ENCODE assay signal across 10 cellular contexts in genomic region chr17:77527836-77528505, GRCh38.
DNase-seq lines count a peak whose midpoint lies in the region; ATAC-seq and TF ChIP-seq lines count a peak whose summit lies in the region.
"Had no signal": no experiment of that assay in that cellular context is flagged by ENCODE, and none has a peak within 500 bp of the region (broad histone marks: within the 10 kb centered on the region; RNA-seq: fewer than 3 reads in every experiment).

No MANE protein-coding gene starts in this region.

- no peak for TF ChIP-seq CTCF in activated CD8-positive, alpha-beta T cell treated with anti-CD3 and anti-CD28 coated beads for 36 hours (IDR thresholded peaks at IDR 0.05)
- no peak for TF ChIP-seq CTCF in type B pancreatic cell (conservative IDR thresholded peaks at IDR 0.05)

- H3K27ac ChIP-seq in right cardiac atrium (ENCODE audit: low read length): no peak overlapping the region
- no peak overlapping the region for H3K27ac ChIP-seq in CD4-positive, alpha-beta memory T cell (ENCODE audit: low read depth, low read length)
- H3K27ac ChIP-seq: neutrophil had no signal

- peaks cover 18% of the 10 kb centered on the region for H3K27me3 Mint-ChIP-seq in activated CD8-positive, alpha-beta T cell treated with anti-CD3 and anti-CD28 coated beads for 36 hours
- H3K27me3 Mint-ChIP-seq in type B pancreatic cell: peaks cover 27% of the 10 kb centered on the region
- H3K27me3 Mint-ChIP-seq in CD4-positive, alpha-beta memory T cell: peaks cover 4 to 20% of the 10 kb centered on the region in 2 donors

- no peak overlapping the region for H3K27ac Mint-ChIP-seq in activated CD8-positive, alpha-beta T cell treated with anti-CD3 and anti-CD28 coated beads for 36 hours
- no peak overlapping the region for H3K27ac Mint-ChIP-seq in type B pancreatic cell
- no peak overlapping the region for H3K27ac Mint-ChIP-seq in CD4-positive, alpha-beta memory T cell

- peaks cover 1% of the 10 kb centered on the region for H3K4me1 Mint-ChIP-seq in activated CD8-positive, alpha-beta T cell treated with anti-CD3 and anti-CD28 coated beads for 36 hours (ENCODE audit: low read depth)
- H3K4me1 Mint-ChIP-seq in type B pancreatic cell (ENCODE audit: unreplicated experiment): no peaks in the 10 kb centered on the region
- peaks cover 0 to 1% (median 0%) of the 10 kb centered on the region in 4 donors for H3K4me1 Mint-ChIP-seq in CD4-positive, alpha-beta memory T cell

- CTCF ChIA-PET in activated CD8-positive, alpha-beta T cell treated with anti-CD3 and anti-CD28 coated beads for 36 hours (lab: Charles Lee): interaction anchor here (0.9 to 1.6 kb wide), 5 partner anchors 10 to 491 kb away, joined by 3 to 8 read pairs (median 4); no protein-coding TSS in a partner anchor
- CTCF ChIA-PET in CD4-positive, alpha-beta memory T cell (lab: Charles Lee; ENCODE audit: partially characterized antibody): no interaction called here

- H3K9me3 Mint-ChIP-seq in activated CD8-positive, alpha-beta T cell treated with anti-CD3 and anti-CD28 coated beads for 36 hours: no peaks in the 10 kb centered on the region
- no peaks in the 10 kb centered on the region for H3K9me3 Mint-ChIP-seq in type B pancreatic cell
- H3K9me3 Mint-ChIP-seq in CD4-positive, alpha-beta memory T cell: no peaks in the 10 kb centered on the region

- no peaks in the 10 kb centered on the region for H3K36me3 Mint-ChIP-seq in activated CD8-positive, alpha-beta T cell treated with anti-CD3 and anti-CD28 coated beads for 36 hours (ENCODE audit: low read depth)
- no peaks in the 10 kb centered on the region for H3K36me3 Mint-ChIP-seq in type B pancreatic cell
- no peaks in the 10 kb centered on the region for H3K36me3 Mint-ChIP-seq in CD4-positive, alpha-beta memory T cell

- 65% methylated on average over 23 of the region's 23 CpGs for WGBS in right cardiac atrium

- H3K4me3 ChIP-seq in right cardiac atrium (ENCODE audit: low read length): no peak overlapping the region
- no peak overlapping the region for H3K4me3 ChIP-seq in CD4-positive, alpha-beta memory T cell (ENCODE audit: low read length in 2 of 2)

- no peak for ATAC-seq in right cardiac atrium
- no peak for ATAC-seq in activated CD8-positive, alpha-beta T cell treated with anti-CD3 and anti-CD28 coated beads for 36 hours
- no peak for ATAC-seq in GM21423 (IDR thresholded peaks at IDR 0.05; ENCODE audit: unreplicated experiment)

- H3K4me1 ChIP-seq in right cardiac atrium (ENCODE audit: control insufficient read depth, insufficient read depth, low read length): no peaks in the 10 kb centered on the region
- peaks cover 8% of the 10 kb centered on the region for H3K4me1 ChIP-seq in CD4-positive, alpha-beta memory T cell (ENCODE audit: insufficient read depth, low read length)

- intact Hi-C loops in cardiac septum (cut with DNase I): no loop called here
- intact Hi-C loops in right cardiac atrium (cut with DNase I): no loop called here
- intact Hi-C loops in activated CD8-positive, alpha-beta T cell treated with anti-CD3 and anti-CD28 coated beads for 36 hours (cut with micrococcal nuclease): no loop called here
- intact Hi-C loops in CD4-positive, alpha-beta memory T cell (cut with micrococcal nuclease): no loop called here

- DNase-seq in cardiac septum (ENCODE audit: low spot score): peak; percentile 36
- DNase-seq in right cardiac atrium: no peak
- no peak for DNase-seq in activated CD8-positive, alpha-beta T cell treated with anti-CD3 and anti-CD28 coated beads for 36 hours
- DNase-seq in islet precursor cell: peak; percentile 46
- DNase-seq in type B pancreatic cell (ENCODE audit: extremely low spot score, unreplicated experiment): no peak
- no peak for DNase-seq in NCI-H2196 (lab: John Stamatoyannopoulos, UW; ENCODE audit: unreplicated experiment)
- no peak for DNase-seq in CD4-positive, alpha-beta memory T cell
- DNase-seq: amniotic stem cell had no signal

- H3K27me3 ChIP-seq in right cardiac atrium (ENCODE audit: control insufficient read depth, insufficient read depth): no peaks in the 10 kb centered on the region
- H3K27me3 ChIP-seq in CD4-positive, alpha-beta memory T cell (ENCODE audit: insufficient read depth, low read length): peaks cover 5% of the 10 kb centered on the region

- H3K9me3 ChIP-seq in right cardiac atrium (ENCODE audit: control insufficient read depth, low read length): no peaks in the 10 kb centered on the region
- H3K9me3 ChIP-seq in CD4-positive, alpha-beta memory T cell (ENCODE audit: control insufficient read depth in 1 of 2, low read length in 2 of 2): no peaks in the 10 kb centered on the region
- H3K9me3 ChIP-seq: neutrophil had no signal

- H3K4me3 Mint-ChIP-seq in activated CD8-positive, alpha-beta T cell treated with anti-CD3 and anti-CD28 coated beads for 36 hours: peak overlapping the region; percentile 66
- H3K4me3 Mint-ChIP-seq in type B pancreatic cell: peak overlapping the region; percentile 73
- H3K4me3 Mint-ChIP-seq in CD4-positive, alpha-beta memory T cell: peak overlapping the region in 1 of 8 donors; percentile 52

- H3K36me3 ChIP-seq in CD4-positive, alpha-beta memory T cell (ENCODE audit: insufficient read depth, low read length): no peaks in the 10 kb centered on the region
- H3K36me3 ChIP-seq: neutrophil had no signal

- POLR2A ChIA-PET in activated CD8-positive, alpha-beta T cell treated with anti-CD3 and anti-CD28 coated beads for 36 hours (lab: Charles Lee): interaction anchor here (1.3 to 1.8 kb wide), 2 partner anchors 22 to 351 kb away, joined by 3 to 5 read pairs; no protein-coding TSS in a partner anchor
- POLR2A ChIA-PET in CD4-positive, alpha-beta memory T cell (lab: Charles Lee; ENCODE audit: partially characterized antibody): interaction anchor here (1.2 kb wide), 1 partner anchor 430 kb away, joined by 3 read pairs; the partner anchor contains the start of gene TNRC6C

Comparison
In these comparisons a context has a peak if more than half of its experiments do, and no peak if none do; other contexts are left out.
1. DNase-seq: peak in cardiac septum (single experiment) and islet precursor cell (single experiment); none in right cardiac atrium (0 of 3), activated CD8-positive, alpha-beta T cell treated with anti-CD3 and anti-CD28 coated beads for 36 hours (single experiment), type B pancreatic cell (single experiment), NCI-H2196 (single experiment) and CD4-positive, alpha-beta memory T cell (0 of 5).